Comparison of ENCODE assay signal across 1 cellular context in genomic region chr14:104726600-104727451, GRCh38.
TF ChIP-seq lines count a peak whose summit lies in the region.

No MANE protein-coding gene starts in this region.

TF ChIP-seq in HepG2, 621 proteins besides CTCF, POLR2A, EP300 and RAD21 (continued from another document and continues in another):
- no peak for TF ChIP-seq TFDP2 (CRISPR knock-in tag; IDR thresholded peaks at IDR 0.05)
- no peak for TF ChIP-seq NR2F1 (CRISPR knock-in tag; IDR thresholded peaks at IDR 0.05)
- no peak for TF ChIP-seq ZNF746 (CRISPR knock-in tag; IDR thresholded peaks at IDR 0.05)
- TF ChIP-seq ZNF33A (CRISPR knock-in tag; IDR thresholded peaks at IDR 0.05; ENCODE audit: borderline replicate concordance), result no peak
- no peak for TF ChIP-seq ZFP36 (IDR thresholded peaks at IDR 0.05; ENCODE audit: borderline replicate concordance, low read depth, low read length, partially characterized antibody)
- TF ChIP-seq ZNF274 (CRISPR knock-in tag; IDR thresholded peaks at IDR 0.05), result no peak
- TF ChIP-seq GLI4 (CRISPR knock-in tag; IDR thresholded peaks at IDR 0.05; ENCODE audit: borderline replicate concordance), result no peak
- no peak for TF ChIP-seq ZBTB46 (CRISPR knock-in tag; IDR thresholded peaks at IDR 0.05; ENCODE audit: borderline replicate concordance)
- TF ChIP-seq SETDB1 (CRISPR knock-in tag; IDR thresholded peaks at IDR 0.05; ENCODE audit: borderline replicate concordance), result no peak
- peak; percentile 87 for TF ChIP-seq THRA (CRISPR knock-in tag; IDR thresholded peaks at IDR 0.05; ENCODE audit: borderline replicate concordance)
- no peak for TF ChIP-seq ZNF354B (CRISPR knock-in tag; IDR thresholded peaks at IDR 0.05)
- no peak; the same call in 1 of the 2 replicates for TF ChIP-seq ETV5 (CRISPR knock-in tag; IDR thresholded peaks at IDR 0.05; ENCODE audit: borderline replicate concordance)
- no peak for TF ChIP-seq ZNF577 (CRISPR knock-in tag; IDR thresholded peaks at IDR 0.05; ENCODE audit: borderline replicate concordance, low read depth)
- TF ChIP-seq SMC3 (IDR thresholded peaks at IDR 0.05; ENCODE audit: low read length), result peak; percentile 17; the same call in 1 of the 2 replicates
- TF ChIP-seq HBP1 (CRISPR knock-in tag; IDR thresholded peaks at IDR 0.05; ENCODE audit: low read depth), result no peak
- TF ChIP-seq ZBTB43 (CRISPR knock-in tag; conservative IDR thresholded peaks at IDR 0.05), result no peak
- no peak for TF ChIP-seq ZXDC (CRISPR knock-in tag; IDR thresholded peaks at IDR 0.05)
- no peak for TF ChIP-seq FOXC1 (CRISPR knock-in tag; IDR thresholded peaks at IDR 0.05; ENCODE audit: borderline replicate concordance)
- peak; percentile 91 for TF ChIP-seq ZNF687 (CRISPR knock-in tag; IDR thresholded peaks at IDR 0.05)
- no peak for TF ChIP-seq RNF219 (CRISPR knock-in tag; IDR thresholded peaks at IDR 0.05)
- peak; percentile 99 for TF ChIP-seq HNRNPL (IDR thresholded peaks at IDR 0.05; ENCODE audit: low read depth, low read length)
- peak; percentile 60 for TF ChIP-seq XRCC5 (optimal IDR thresholded peaks at IDR 0.05; ENCODE audit: low read length)
- no peak for TF ChIP-seq ZC3H13 (CRISPR knock-in tag; IDR thresholded peaks at IDR 0.05)
- TF ChIP-seq CREM (IDR thresholded peaks at IDR 0.05), result peak; percentile 27; the same call in 1 of the 2 replicates
- no peak for TF ChIP-seq CREM (CRISPR knock-in tag; IDR thresholded peaks at IDR 0.05)
- peak; percentile 73 for TF ChIP-seq MED1 (CRISPR knock-in tag; IDR thresholded peaks at IDR 0.05)
- peak; percentile 59 for TF ChIP-seq ZNF543 (CRISPR knock-in tag; IDR thresholded peaks at IDR 0.05)
- TF ChIP-seq ZNF350 (CRISPR knock-in tag; IDR thresholded peaks at IDR 0.05; ENCODE audit: borderline replicate concordance, low read depth), result no peak
- no peak; the same call in 1 of the 2 replicates for TF ChIP-seq KDM6A (CRISPR knock-in tag; IDR thresholded peaks at IDR 0.05; ENCODE audit: low read depth)
- no peak for TF ChIP-seq ZNF207 (IDR thresholded peaks at IDR 0.05; ENCODE audit: borderline replicate concordance)
- no peak for TF ChIP-seq MTA3 (CRISPR knock-in tag; IDR thresholded peaks at IDR 0.05)
- TF ChIP-seq TCF7L2 (IDR thresholded peaks at IDR 0.05; ENCODE audit: low read depth, low read length), result no peak
- TF ChIP-seq ZNF891 (CRISPR knock-in tag; IDR thresholded peaks at IDR 0.05), result no peak
- 0 out of 2 replicates have a peak, but pooled peaks have one; percentile 33 for TF ChIP-seq ZBTB10 (CRISPR knock-in tag; IDR thresholded peaks at IDR 0.05; ENCODE audit: borderline replicate concordance)
- 0 out of 2 replicates have a peak, but pooled peaks have one; percentile 31 for TF ChIP-seq BORCS8-MEF2B (CRISPR knock-in tag; IDR thresholded peaks at IDR 0.05)
- TF ChIP-seq ZNF275 (CRISPR knock-in tag; IDR thresholded peaks at IDR 0.05; ENCODE audit: borderline replicate concordance), result 0 out of 2 replicates have a peak, but pooled peaks have one; percentile 56
- peak; percentile 20; the same call in 1 of the 2 replicates for TF ChIP-seq FOSL2 (CRISPR knock-in tag; IDR thresholded peaks at IDR 0.05)
- TF ChIP-seq PHF8 (CRISPR knock-in tag; IDR thresholded peaks at IDR 0.05), result no peak
- TF ChIP-seq TRIM24 (CRISPR knock-in tag; IDR thresholded peaks at IDR 0.05), result no peak
- TF ChIP-seq ZNF382 (CRISPR knock-in tag; IDR thresholded peaks at IDR 0.05; ENCODE audit: borderline replicate concordance), result no peak
- TF ChIP-seq ZNF589 (CRISPR knock-in tag; conservative IDR thresholded peaks at IDR 0.05), result no peak
- no peak for TF ChIP-seq ZNF777 (CRISPR knock-in tag; IDR thresholded peaks at IDR 0.05)
- TF ChIP-seq SP4 (CRISPR knock-in tag; IDR thresholded peaks at IDR 0.05), result 0 out of 2 replicates have a peak, but pooled peaks have one; percentile 21
